In the genomic region with DNA sequence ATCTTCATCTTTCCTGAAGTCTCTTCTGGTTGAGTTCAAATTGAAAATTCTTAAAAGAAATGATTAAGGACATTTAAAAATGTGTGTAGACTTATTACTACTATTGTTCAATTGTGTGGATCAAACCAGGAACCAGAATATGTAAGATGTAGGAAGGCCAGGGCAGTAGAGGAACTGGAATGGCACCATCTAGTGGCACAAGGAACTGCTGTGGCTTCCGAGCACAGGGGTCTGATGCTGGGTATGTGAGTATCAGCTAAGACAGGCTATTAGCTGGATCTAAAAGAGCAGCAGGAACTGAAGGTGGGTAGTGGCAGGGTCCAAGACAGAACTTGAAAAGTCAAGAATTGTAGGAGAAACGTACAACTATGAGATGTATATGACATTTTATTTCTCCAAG, we compare ENCODE assay signal across 9 cellular contexts.
DNase-seq lines count a peak whose midpoint lies in the region; ATAC-seq, FAIRE-seq and TF ChIP-seq lines count a peak whose summit lies in the region.
"Had no signal": no experiment of that assay in that cellular context is flagged by ENCODE, and none has a peak within 500 bp of the region (broad histone marks: within the 10 kb centered on the region; RNA-seq: fewer than 3 reads in every experiment).

No MANE protein-coding gene starts in this region.

- DNase-seq in cardiac muscle cell (ENCODE audit: low read depth in 1 of 2, low spot score in 1 of 2): peak; percentile 17 to 18
- no peak for DNase-seq in Right ventricle myocardium inferior (ENCODE audit: missing footprints)
- DNase-seq in OCI-M1 (lab: John Stamatoyannopoulos, UW): peak; percentile 82
- DNase-seq in glutamatergic neuron: peak; percentile 28
- no peak for DNase-seq in HTR-8/SVneo (ENCODE audit: insufficient read length, low spot score)
- DNase-seq in COR-L47 (lab: John Stamatoyannopoulos, UW): no peak

- no peaks in the 10 kb centered on the region for H3K9me3 Mint-ChIP-seq in glutamatergic neuron (ENCODE audit: unreplicated experiment)

- H3K4me1 Mint-ChIP-seq in glutamatergic neuron (ENCODE audit: low read depth, unreplicated experiment): no peaks in the 10 kb centered on the region

- ATAC-seq in Right ventricle myocardium inferior: no peak
- peak; percentile 80 for ATAC-seq in HG03066 (IDR thresholded peaks at IDR 0.05; ENCODE audit: low read depth, unreplicated experiment)
- no peak for ATAC-seq in HG03280 (IDR thresholded peaks at IDR 0.05; ENCODE audit: unreplicated experiment)

- no peaks in the 10 kb centered on the region for H3K4me1 ChIP-seq in cardiac muscle cell (ENCODE audit: low read depth)

- TF ChIP-seq CTCF in cardiac muscle cell (IDR thresholded peaks at IDR 0.05; ENCODE audit: low read depth, low read length) (peak; percentile 49), glutamatergic neuron (IDR thresholded peaks at IDR 0.05; ENCODE audit: partially characterized antibody, unreplicated experiment) (no peak)

- H3K36me3 Mint-ChIP-seq in glutamatergic neuron (ENCODE audit: unreplicated experiment): no peaks in the 10 kb centered on the region
- H3K36me3 Mint-ChIP-seq: activated naive CD8-positive, alpha-beta T cell had no signal

- intact Hi-C loops in Right ventricle myocardium inferior (cut with DNase I): no loop called here

- H3K9me3 ChIP-seq in cardiac muscle cell (ENCODE audit: low read depth): no peaks in the 10 kb centered on the region

- H3K27me3 ChIP-seq in cardiac muscle cell: no peaks in the 10 kb centered on the region

- no peak overlapping the region for H3K4me3 ChIP-seq in cardiac muscle cell

- no peak overlapping the region for H3K27ac Mint-ChIP-seq in glutamatergic neuron (ENCODE audit: unreplicated experiment)
- H3K27ac Mint-ChIP-seq: activated naive CD8-positive, alpha-beta T cell had no signal

- no peak for FAIRE-seq in HTR-8/SVneo (lab: Jason Lieb, UNC)

- H3K4me3 Mint-ChIP-seq in glutamatergic neuron (ENCODE audit: unreplicated experiment): no peak overlapping the region
- H3K4me3 Mint-ChIP-seq: activated naive CD8-positive, alpha-beta T cell had no signal

- no peaks in the 10 kb centered on the region for H3K36me3 ChIP-seq in cardiac muscle cell

- no peaks in the 10 kb centered on the region for H3K27me3 Mint-ChIP-seq in glutamatergic neuron (ENCODE audit: unreplicated experiment)

- no peak overlapping the region for H3K27ac ChIP-seq in cardiac muscle cell

Comparison
In these comparisons a context has a peak if more than half of its experiments do, and no peak if none do; other contexts are left out.
1. DNase-seq: peak in cardiac muscle cell (2 of 2), OCI-M1 (single experiment) and glutamatergic neuron (single experiment); none in Right ventricle myocardium inferior (single experiment), HTR-8/SVneo (single experiment) and COR-L47 (single experiment).